8 cellular contexts compared by ENCODE assay signal in the genomic region with DNA sequence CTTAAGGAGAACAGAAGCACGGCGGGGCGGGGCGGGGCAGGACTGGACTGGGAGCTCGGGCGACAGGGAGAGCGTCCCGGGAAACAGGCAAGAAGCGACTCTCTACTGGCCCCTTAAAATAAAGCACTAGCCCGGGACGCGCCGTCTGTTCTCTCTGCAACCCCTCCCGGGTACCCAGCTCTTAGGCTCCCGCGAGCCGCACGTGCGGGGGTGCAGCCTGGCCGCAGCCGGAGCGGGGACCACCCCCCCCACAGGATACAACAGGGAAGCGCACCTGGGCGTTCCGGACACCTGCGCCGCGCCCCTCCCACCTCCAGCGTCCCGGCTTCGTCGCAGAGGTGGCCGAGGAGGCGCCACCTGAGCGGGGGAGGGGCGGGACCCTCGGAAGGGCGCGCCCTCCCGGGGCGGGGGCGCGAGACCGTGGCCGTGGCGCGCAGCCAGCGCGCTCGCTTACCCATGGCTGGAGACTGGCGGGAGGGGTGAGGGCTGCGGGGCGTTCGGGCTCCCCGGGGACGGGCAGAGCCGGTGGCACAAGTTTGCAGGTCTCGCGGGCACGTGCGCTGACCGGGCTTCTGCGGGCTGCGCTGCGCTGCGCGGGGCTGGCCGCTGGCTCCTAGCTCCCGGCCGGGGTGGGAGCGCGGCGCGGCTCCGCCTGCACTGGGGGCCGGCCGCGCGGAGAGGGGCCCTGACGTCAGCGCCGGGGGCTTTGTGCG.
DNase-seq lines count a peak whose midpoint lies in the region; ATAC-seq and TF ChIP-seq lines count a peak whose summit lies in the region.

No MANE protein-coding gene starts in this region.

- CTCF ChIA-PET in Calu3 (lab: Charles Lee): interaction anchor here (0.7 kb wide), 1 partner anchor 10 kb away, joined by 4 read pairs; no protein-coding TSS in a partner anchor

- DNase-seq in Calu3 (peak; percentile 72), NB4 (ENCODE audit: low read depth) (peak; percentile 16), ascending aorta (ENCODE audit: low spot score in 2 of 2) (no peak), KG1 (lab: John Stamatoyannopoulos, UW) (no peak)

- H3K27me3 ChIP-seq in ascending aorta: peaks cover 9% of the 10 kb centered on the region
- peaks cover 0 to 48% (median 0%) of the 10 kb centered on the region in 3 donors for H3K27me3 ChIP-seq in skeletal muscle tissue (ENCODE audit: control insufficient read depth in 3 of 3, insufficient read depth in 3 of 3, low read length in 3 of 3)

- H3K27me3 Mint-ChIP-seq in Calu3 (ENCODE audit: unreplicated experiment): no peaks in the 10 kb centered on the region

- H3K4me3 ChIP-seq in NB4 (ENCODE audit: low read depth, low read length) (no peak overlapping the region), ascending aorta (peak overlapping the region; percentile 63 to 68), iPS-11a (ENCODE audit: low read depth, low read length) (peak overlapping the region; percentile 60), skeletal muscle tissue (ENCODE audit: low read length in 3 of 3) (peak overlapping the region in 2 of 3 donors; percentile 33 to 41)

- no peaks in the 10 kb centered on the region for H3K9me3 Mint-ChIP-seq in Calu3 (ENCODE audit: low read depth, unreplicated experiment)

- H3K27ac ChIP-seq in ascending aorta: no peak overlapping the region
- H3K27ac ChIP-seq in skeletal muscle tissue (ENCODE audit: low read depth, low read length): no peak overlapping the region

- ATAC-seq in GM19452 (IDR thresholded peaks at IDR 0.05; ENCODE audit: unreplicated experiment) (no peak), GM21367 (IDR thresholded peaks at IDR 0.05; ENCODE audit: unreplicated experiment) (no peak)

- no peak overlapping the region for H3K9ac ChIP-seq in skeletal muscle tissue (ENCODE audit: low read depth in 1 of 3, low read length in 3 of 3)

- H3K4me1 Mint-ChIP-seq in Calu3 (ENCODE audit: low read depth, unreplicated experiment): no peaks in the 10 kb centered on the region

- H3K36me3 ChIP-seq in ascending aorta (no peaks in the 10 kb centered on the region), skeletal muscle tissue (ENCODE audit: control insufficient read depth in 3 of 3, insufficient read depth in 3 of 3, low read length in 3 of 3) (no peaks in the 10 kb centered on the region)

- no peak overlapping the region for H3K27ac Mint-ChIP-seq in Calu3 (ENCODE audit: unreplicated experiment)

- H3K4me3 Mint-ChIP-seq in Calu3 (ENCODE audit: low read depth, unreplicated experiment): peak overlapping the region; percentile 80

- H3K4me1 ChIP-seq in ascending aorta (no peaks in the 10 kb centered on the region), skeletal muscle tissue (ENCODE audit: control insufficient read depth in 3 of 3, insufficient read depth in 3 of 3, low read length in 3 of 3) (peaks cover 0 to 5% (median 2%) of the 10 kb centered on the region in 3 donors)

- TF ChIP-seq CTCF in Calu3 (IDR thresholded peaks at IDR 0.05; ENCODE audit: unreplicated experiment) (no peak), NB4 (IDR thresholded peaks at IDR 0.05; ENCODE audit: low read depth, low read length) (no peak), ascending aorta (IDR thresholded peaks at IDR 0.05) (no peak)

- no TSS peak for BruUV-seq in Calu3 (replicated peaks; lab: Mats Ljungman, UMichigan)

- intact Hi-C loops in Calu3 (cut with micrococcal nuclease; ENCODE audit: unreplicated experiment) (loop anchor here (10.0 kb wide), 2 partner anchors 87 to 183 kb away; a partner anchor contains a TSS), ascending aorta (cut with DNase I) (loop anchor here (5.0 kb wide), 1 partner anchor 41 kb away; no protein-coding TSS in a partner anchor)

- TF ChIP-seq POLR2A in NB4 (IDR thresholded peaks at IDR 0.05; ENCODE audit: extremely low read depth, insufficient read length): no peak

- peaks cover 8% of the 10 kb centered on the region for H3K36me3 Mint-ChIP-seq in Calu3 (ENCODE audit: insufficient read depth, unreplicated experiment)

- H3K9me3 ChIP-seq in ascending aorta (no peaks in the 10 kb centered on the region), skeletal muscle tissue (ENCODE audit: control insufficient read depth in 3 of 3, low read length in 3 of 3) (no peaks in the 10 kb centered on the region)

Comparison
In these comparisons a context has a peak if more than half of its experiments do, and no peak if none do; other contexts are left out.
1. DNase-seq: peak in Calu3 (single experiment) and NB4 (single experiment); none in ascending aorta (0 of 2) and KG1 (single experiment).